21 cellular contexts compared by ENCODE assay signal in genomic region chr14:31967669-31967975, GRCh38.
A peak's percentile ranks its signal among the peaks of the same experiment; 100 is the strongest.
DNase-seq lines count a peak whose midpoint lies in the region; ATAC-seq and TF ChIP-seq lines count a peak whose summit lies in the region.
"Had no signal": no experiment of that assay in that cellular context is flagged by ENCODE, and none has a peak within 500 bp of the region (broad histone marks: within the 10 kb centered on the region; RNA-seq: fewer than 3 reads in every experiment).

No MANE protein-coding gene starts in this region.

- TF ChIP-seq CTCF in esophagus squamous epithelium (IDR thresholded peaks at IDR 0.05) = no peak

- H3K27ac ChIP-seq in esophagus squamous epithelium = peak overlapping the region in 1 of 4 donors; percentile 7
- H3K27ac ChIP-seq: 22Rv1, SK-N-MC had no signal

- H3K36me3 ChIP-seq in esophagus squamous epithelium = no peaks in the 10 kb centered on the region
- H3K36me3 ChIP-seq: upper lobe of right lung had no signal

- TF ChIP-seq POLR2A in esophagus squamous epithelium (IDR thresholded peaks at IDR 0.05) = no peak

- H3K9me3 ChIP-seq in esophagus squamous epithelium = no peaks in the 10 kb centered on the region
- H3K9me3 ChIP-seq: upper lobe of right lung had no signal

- intact Hi-C loops in esophagus squamous epithelium (cut with DNase I) = no loop called here

- DNase-seq in DMS53 (lab: John Stamatoyannopoulos, UW) = peak; percentile 9
- no peak for DNase-seq in DMS53 treated with DMSO at 0.1 percent for 48 hours (lab: John Stamatoyannopoulos, UW; ENCODE audit: unreplicated experiment)
- DNase-seq in HuH-7.5 (ENCODE audit: low spot score) = peak; percentile 98
- DNase-seq in kidney tubule cell (ENCODE audit: low spot score) = peak; percentile 83
- DNase-seq in renal cortical epithelial cell (ENCODE audit: low read depth) = peak; percentile 85
- no peak for DNase-seq in esophagus squamous epithelium (lab: John Stamatoyannopoulos, UW)
- DNase-seq in COR-L47 (lab: John Stamatoyannopoulos, UW) = no peak
- DNase-seq: activated CD4-positive, alpha-beta T cell treated with anti-CD3 and anti-CD28 coated beads for 48 hours; activated naive CD4-positive, alpha-beta T cell treated with anti-CD3 and anti-CD28 coated beads, Interleukin-2, amount 50 U/mL, for 16 hours; CD4-positive, alpha-beta memory T cell; DMS79; GF-D8; NCI-H1105 treated with DMSO at 0.1 percent for 48 hours; NCI-H2081 treated with DMSO at 0.1 percent for 48 hours; NCI-H82; stimulated activated CD4-positive, alpha-beta T cell treated with anti-CD3 and anti-CD28 coated beads, Interleukin-1b, Interleukin-23, amount 100 ng/mL, for 48 hours; T-helper 17 cell; upper lobe of right lung had no signal

- no peaks in the 10 kb centered on the region for H3K27me3 ChIP-seq in esophagus squamous epithelium
- H3K27me3 ChIP-seq: upper lobe of right lung had no signal

- H3K4me3 ChIP-seq in esophagus squamous epithelium = no peak overlapping the region
- H3K4me3 ChIP-seq: SK-N-MC, upper lobe of right lung had no signal

- H3K4me1 ChIP-seq in esophagus squamous epithelium = peaks cover 0 to 42% (median 10%) of the 10 kb centered on the region in 3 donors

- no peak for ATAC-seq in HG03378 (IDR thresholded peaks at IDR 0.05; ENCODE audit: unreplicated experiment)
- ATAC-seq: T-helper 17 cell, upper lobe of right lung had no signal

Comparison
In these comparisons a context has a peak if more than half of its experiments do, and no peak if none do; other contexts are left out.
1. DNase-seq: peak in DMS53 (single experiment), HuH-7.5 (single experiment), kidney tubule cell (single experiment) and renal cortical epithelial cell (single experiment); none in DMS53 treated with DMSO at 0.1 percent for 48 hours (single experiment), esophagus squamous epithelium (single experiment) and COR-L47 (single experiment).